15 cellular contexts compared by ENCODE assay signal in genomic region chr13:64767054-64767453, GRCh38.
DNase-seq lines count a peak whose midpoint lies in the region; ATAC-seq, FAIRE-seq and TF ChIP-seq lines count a peak whose summit lies in the region.
"Had no signal": no experiment of that assay in that cellular context is flagged by ENCODE, and none has a peak within 500 bp of the region (broad histone marks: within the 10 kb centered on the region; RNA-seq: fewer than 3 reads in every experiment).

No MANE protein-coding gene starts in this region.

- no peak overlapping the region for H2AK5ac ChIP-seq in H1 (ENCODE audit: low read depth, low read length)

- TF ChIP-seq EP300 in H1 (IDR thresholded peaks at IDR 0.05; ENCODE audit: borderline replicate concordance in 1 of 2, low read depth in 2 of 2, low read length in 2 of 2), result no peak

- no peak overlapping the region for H4K5ac ChIP-seq in H1 (ENCODE audit: insufficient read length, low read depth, low read length)

- no peak for FAIRE-seq in H1 (lab: Jason Lieb, UNC)
- FAIRE-seq: A549 had no signal

- no peaks in the 10 kb centered on the region for H3K9me3 ChIP-seq in PC-9 (ENCODE audit: insufficient read depth, low read depth)
- H3K9me3 ChIP-seq in H1 (ENCODE audit: insufficient read depth in 2 of 2, low read depth in 1 of 2, low read length in 1 of 2), result no peaks in the 10 kb centered on the region; a peak in 1 of 4 replicates
- H3K9me3 ChIP-seq: A549, BLaER1, Caco-2 had no signal

- WGBS in H1 (ENCODE audit: extremely low coverage in 1 of 2, insufficient coverage in 1 of 2, insufficient read length in 1 of 2, insufficient replicate concordance in 2 of 2, low coverage in 1 of 2, low lambda C conversion rate in 2 of 2, missing lambda C conversion rate in 1 of 2), 2 experiments, result 54% methylated on average over 2 of the region's 2 CpGs; no CpG with 5 or more reads in 1 of the 2 experiments

- ATAC-seq in left colon, result no peak
- ATAC-seq: A549 had no signal

- H3K27me3 ChIP-seq in PC-9 (ENCODE audit: insufficient read depth, low read depth), result no peaks in the 10 kb centered on the region
- no peaks in the 10 kb centered on the region for H3K27me3 ChIP-seq in H1 (replicated peaks in 1 of 4; ENCODE audit: control insufficient read depth in 3 of 4, extremely low read depth in 1 of 4, insufficient read depth in 3 of 4, low read length in 3 of 4)
- H3K27me3 ChIP-seq: BLaER1 had no signal

- H3K4me1 ChIP-seq in PC-9 (replicated peaks; ENCODE audit: insufficient read depth) (no peaks in the 10 kb centered on the region), H1 (replicated peaks in 1 of 4; ENCODE audit: control insufficient read depth in 3 of 4, insufficient read depth in 4 of 4, low read length in 3 of 4) (no peaks in the 10 kb centered on the region)
- H3K4me1 ChIP-seq: A549, BLaER1, Caco-2 had no signal

- no peak overlapping the region for H3K4me2 ChIP-seq in PC-9
- H3K4me2 ChIP-seq in H1 (ENCODE audit: insufficient read depth in 1 of 2, low read depth in 2 of 2, low read length in 2 of 2), result no peak overlapping the region
- H3K4me2 ChIP-seq: A549, BLaER1 had no signal

- no peaks in the 10 kb centered on the region for H3K79me2 ChIP-seq in PC-9 (ENCODE audit: low read depth)
- no peaks in the 10 kb centered on the region for H3K79me2 ChIP-seq in H1 (ENCODE audit: control insufficient read depth in 1 of 2, insufficient read depth in 2 of 2, low read length in 2 of 2)

- no peak overlapping the region for H4K8ac ChIP-seq in H1 (ENCODE audit: extremely low read depth, insufficient read depth, low read length)

- H3K23me2 ChIP-seq in H1 (ENCODE audit: low read depth, low read length), result no peaks in the 10 kb centered on the region

- no peak overlapping the region for H2BK15ac ChIP-seq in H1 (ENCODE audit: low read length)

- in situ Hi-C loops in KBM-7 (cut with MboI; ENCODE audit: low pct_unique_long_range_greater_than_20kb, low sequenced_read_pairs), result no loop called here

- H3K23ac ChIP-seq in H1 (ENCODE audit: insufficient read length), result no peak overlapping the region

- no peak for TF ChIP-seq POLR2A in H1 (IDR thresholded peaks at IDR 0.05; ENCODE audit: control extremely low read depth in 1 of 2, low read depth in 2 of 2, low read length in 2 of 2)

- no TSS peak for BruUV-seq in PC-9 (replicated peaks; lab: Mats Ljungman, UMichigan)

- TF ChIP-seq CTCF in PC-9 (conservative IDR thresholded peaks at IDR 0.05) (no peak), H1 (IDR thresholded peaks at IDR 0.05; ENCODE audit: control extremely low read depth in 1 of 3, insufficient read depth in 1 of 3, low read depth in 1 of 3, low read length in 3 of 3) (no peak)

- peak; percentile 0 for DNase-seq in NCI-H1694 (lab: John Stamatoyannopoulos, UW)
- DNase-seq in PC-9, result no peak
- no peak for DNase-seq in H1 (ENCODE audit: low read depth in 1 of 2, low spot score in 2 of 2)
- peak; percentile 14 for DNase-seq in pons (ENCODE audit: low spot score)
- no peak for DNase-seq in KBM-7
- DNase-seq in left colon, result no peak
- DNase-seq in activated T-cell treated with anti-CD3 and anti-CD28 coated beads, Interleukin-2, amount 50 U/mL, for 48 hours, result no peak
- DNase-seq: Caco-2; CD8-positive, alpha-beta memory T cell; DND-41; GF-D8; GM23248; H9 had no signal

- H2BK120ac ChIP-seq in H1 (replicated peaks; ENCODE audit: low read depth, low read length), result no peak overlapping the region

- H2BK5ac ChIP-seq in H1 (ENCODE audit: low read depth, low read length), result peak overlapping the region; percentile 10; the same call in 1 of the 2 replicates

- H3K9me2 ChIP-seq in PC-9 (ENCODE audit: insufficient read depth), result peaks cover 4% of the 10 kb centered on the region; the same call in 1 of the 2 replicates

- no peak overlapping the region for H4K91ac ChIP-seq in H1 (replicated peaks; ENCODE audit: insufficient read length, low read length)

- H3K79me1 ChIP-seq in H1 (ENCODE audit: low read depth, low read length), result no peaks in the 10 kb centered on the region

- intact Hi-C loops in PC-9 (cut with micrococcal nuclease; ENCODE audit: unreplicated experiment), result no loop called here
- intact Hi-C loops in left colon (cut with DNase I, micrococcal nuclease), result no loop called here

- no peak overlapping the region for H3K18ac ChIP-seq in H1 (ENCODE audit: extremely low read depth, low read length)

- H3K36me3 ChIP-seq in PC-9 (ENCODE audit: low read depth), result no peaks in the 10 kb centered on the region
- H3K36me3 ChIP-seq in H1 (ENCODE audit: control insufficient read depth in 2 of 4, insufficient read depth in 4 of 4, low read length in 3 of 4), result no peaks in the 10 kb centered on the region
- H3K36me3 ChIP-seq: BLaER1 had no signal

- CTCF ChIA-PET in PC-9 (lab: Charles Lee), result no interaction called here
- CTCF ChIA-PET in H1 (lab: Charles Lee; ENCODE audit: partially characterized antibody), result interaction anchor here (0.9 kb wide), 1 partner anchor 45 kb away, joined by 3 read pairs; no protein-coding TSS in a partner anchor

- H2BK12ac ChIP-seq in H1 (ENCODE audit: low read depth, low read length), result no peak overlapping the region

- POLR2A ChIA-PET in PC-9 (lab: Charles Lee; ENCODE audit: unreplicated experiment) (no interaction called here), H1 (lab: Charles Lee; ENCODE audit: partially characterized antibody) (no interaction called here)

- H3F3A ChIP-seq in PC-9 (ENCODE audit: insufficient read depth, low read depth), result no peaks in the 10 kb centered on the region

- H2AFZ ChIP-seq in PC-9 (0 out of 2 replicates have a peak overlapping the region, but pooled peaks have one; percentile 39), H1 (ENCODE audit: low read length) (peak overlapping the region; percentile 89; the same call in 1 of the 2 replicates)
- H2AFZ ChIP-seq: GM23248 had no signal

- no peak overlapping the region for H3K14ac ChIP-seq in H1 (ENCODE audit: insufficient read length)

- no peak overlapping the region for H2BK20ac ChIP-seq in H1 (ENCODE audit: low read length)

- H3K4me3 ChIP-seq in PC-9 (no peak overlapping the region), H1 (ENCODE audit: extremely low read depth in 1 of 4, insufficient read depth in 2 of 4, low read depth in 3 of 4, low read length in 4 of 4) (no peak overlapping the region)
- H3K4me3 ChIP-seq: A549, BLaER1, GM23248 had no signal

- no peak overlapping the region for H3K56ac ChIP-seq in H1 (replicated peaks; ENCODE audit: insufficient read length, low read depth, low read length)

- no peak overlapping the region for H3K4ac ChIP-seq in H1 (replicated peaks; ENCODE audit: insufficient read length, low read depth, low read length)

- TF ChIP-seq RAD21 in H1 (IDR thresholded peaks at IDR 0.05 in 1 of 2, conservative IDR thresholded peaks at IDR 0.05 in 1 of 2; ENCODE audit: low read depth in 2 of 2, low read length in 2 of 2), result no peak

- no peak overlapping the region for H3K27ac ChIP-seq in PC-9
- H3K27ac ChIP-seq in H1 (ENCODE audit: low read depth, low read length), result no peak overlapping the region
- H3K27ac ChIP-seq: A549, BLaER1, GM23248 had no signal

- H4K20me1 ChIP-seq in PC-9 (ENCODE audit: insufficient read depth) (no peaks in the 10 kb centered on the region), H1 (replicated peaks in 1 of 2; ENCODE audit: control insufficient read depth in 1 of 2, insufficient read depth in 2 of 2, low read length in 2 of 2) (no peaks in the 10 kb centered on the region)
- H4K20me1 ChIP-seq: BLaER1 had no signal

- no peak overlapping the region for H3K9ac ChIP-seq in H1 (replicated peaks in 1 of 4; ENCODE audit: extremely low read depth in 1 of 4, low read depth in 3 of 4, low read length in 3 of 4)
- H3K9ac ChIP-seq: BLaER1, GM23248 had no signal

TF ChIP-seq in H1, 55 proteins besides CTCF, POLR2A, EP300 and RAD21:
- TF ChIP-seq TEAD4 (IDR thresholded peaks at IDR 0.05; ENCODE audit: low read depth, low read length) (no peak), SRF (IDR thresholded peaks at IDR 0.05; ENCODE audit: low read depth, low read length) (no peak), RXRA (IDR thresholded peaks at IDR 0.05; ENCODE audit: insufficient read depth, low read depth, low read length) (no peak), ATF3 (IDR thresholded peaks at IDR 0.05; ENCODE audit: insufficient read depth, low read depth, low read length) (no peak), ATF2 (IDR thresholded peaks at IDR 0.05; ENCODE audit: low read length) (no peak), BRCA1 (IDR thresholded peaks at IDR 0.05; ENCODE audit: low read depth, low read length) (no peak), TAF7 (optimal IDR thresholded peaks at IDR 0.05; ENCODE audit: borderline replicate concordance, low read depth, low read length) (no peak), FOSL1 (IDR thresholded peaks at IDR 0.05; ENCODE audit: insufficient read depth, low read depth, low read length) (no peak), SIN3A (conservative IDR thresholded peaks at IDR 0.05 in 1 of 2, IDR thresholded peaks at IDR 0.05 in 1 of 2; ENCODE audit: low read depth in 1 of 2, low read length in 2 of 2) (no peak), GABPA (IDR thresholded peaks at IDR 0.05; ENCODE audit: borderline replicate concordance, insufficient read depth, low read length) (no peak), JUN (IDR thresholded peaks at IDR 0.05; ENCODE audit: low read depth, low read length) (no peak), BCL11A (IDR thresholded peaks at IDR 0.05; ENCODE audit: low read depth in 2 of 2, low read length in 2 of 2) (no peak), HDAC2 (IDR thresholded peaks at IDR 0.05; ENCODE audit: borderline replicate concordance in 1 of 2, low read depth in 2 of 2, low read length in 2 of 2) (no peak)
TF ChIP-seq in H1: peak in this region for 0.

Comparison
In these comparisons a context has a peak if more than half of its experiments do, and no peak if none do; other contexts are left out.
1. DNase-seq: peak in NCI-H1694 (single experiment) and pons (single experiment); none in PC-9 (0 of 2), H1 (0 of 2), KBM-7 (single experiment), left colon (0 of 2) and activated T-cell treated with anti-CD3 and anti-CD28 coated beads, Interleukin-2, amount 50 U/mL, for 48 hours (0 of 2).